In the genomic region with DNA sequence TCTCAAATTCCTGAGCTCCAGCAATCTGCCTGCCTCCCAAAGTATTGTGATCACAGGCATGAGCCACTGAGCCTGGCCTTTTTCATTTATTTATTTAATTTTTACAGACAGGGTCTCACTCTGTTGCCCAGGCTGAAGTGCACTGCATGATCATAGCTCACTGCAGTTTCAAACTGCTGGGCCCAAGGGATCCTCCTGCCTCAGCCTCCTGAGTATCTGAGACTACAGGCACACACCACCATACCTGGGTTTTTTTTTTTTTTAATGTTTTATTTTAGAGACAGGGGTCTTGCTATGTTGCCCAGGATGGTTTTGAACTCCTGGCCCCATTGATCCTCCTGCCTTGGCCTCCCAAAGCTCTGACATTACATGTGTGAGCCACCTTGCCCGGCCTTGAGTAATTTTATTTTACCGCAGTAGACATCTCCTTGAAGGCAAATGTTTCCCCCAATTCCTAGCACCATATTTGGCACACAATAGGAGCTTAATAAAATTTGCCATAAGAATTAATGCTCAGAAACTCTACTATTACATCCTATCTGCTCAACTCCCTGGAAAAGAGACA, we compare ENCODE assay signal across 21 cellular contexts.
"Had no signal": no experiment of that assay in that cellular context is flagged by ENCODE, and none has a peak within 500 bp of the region (broad histone marks: within the 10 kb centered on the region; RNA-seq: fewer than 3 reads in every experiment).

No MANE protein-coding gene starts in this region.

- H3K9me3 Mint-ChIP-seq: activated CD4-positive, alpha-beta T cell treated with anti-CD3 and anti-CD28 coated beads, Interleukin-2, amount 10 ng/mL, durations not matched to agents 7 days and 5 days; activated CD8-positive, alpha-beta T cell treated with anti-CD3 and anti-CD28 coated beads for 36 hours; activated naive CD4-positive, alpha-beta T cell treated with anti-CD3 and anti-CD28 coated beads, Interleukin-2, amount 50 U/mL, for 72 hours; immature natural killer cell; nephron progenitor cell had no signal

- H3K27me3 Mint-ChIP-seq: activated CD4-positive, alpha-beta T cell treated with anti-CD3 and anti-CD28 coated beads, Interleukin-2, amount 10 ng/mL, durations not matched to agents 7 days and 5 days; activated CD8-positive, alpha-beta T cell treated with anti-CD3 and anti-CD28 coated beads for 36 hours had no signal

- H3K36me3 Mint-ChIP-seq: immature natural killer cell had no signal

- DNase-seq: activated CD4-positive, alpha-beta T cell treated with anti-CD3 and anti-CD28 coated beads, Interleukin-2, amount 10 ng/mL, durations not matched to agents 7 days and 5 days; activated CD4-positive, CD25-positive, alpha-beta regulatory T cell treated with anti-CD3 and anti-CD28 coated beads, Interleukin-2, amount 50 U/mL, for 72 hours; activated CD8-positive, alpha-beta T cell treated with anti-CD3 and anti-CD28 coated beads for 36 hours; activated naive CD4-positive, alpha-beta T cell; activated T-cell treated with anti-CD3 and anti-CD28 coated beads, Interleukin-2, amount 50 U/mL, for 48 hours; central memory CD4-positive, alpha-beta T cell; hypothalamus; immature natural killer cell; nephron progenitor cell; right cardiac atrium; stimulated activated CD4-positive, alpha-beta T cell treated with anti-CD3 and anti-CD28 coated beads, Interleukin-2, amount 100 ng/mL, for 48 hours; stimulated activated naive CD4-positive, alpha-beta T cell treated with Interleukin-2 at 50 U/mL for 16 hours; T-helper 1 cell; T-helper 9 cell; upper lobe of left lung; WERI-Rb-1 had no signal

- ATAC-seq: activated CD8-positive, alpha-beta T cell treated with anti-CD3 and anti-CD28 coated beads for 36 hours; activated naive CD4-positive, alpha-beta T cell treated with anti-CD3 and anti-CD28 coated beads, Interleukin-2, amount 50 U/mL, for 72 hours; gastroesophageal sphincter; heart left ventricle; right cardiac atrium had no signal

- FAIRE-seq: astrocyte, endothelial cell of umbilical vein had no signal

- H3K4me3 Mint-ChIP-seq: activated CD4-positive, alpha-beta T cell treated with anti-CD3 and anti-CD28 coated beads, Interleukin-2, amount 10 ng/mL, durations not matched to agents 7 days and 5 days; activated CD8-positive, alpha-beta T cell treated with anti-CD3 and anti-CD28 coated beads for 36 hours had no signal

- H3K27ac Mint-ChIP-seq: activated CD4-positive, alpha-beta T cell treated with anti-CD3 and anti-CD28 coated beads, Interleukin-2, amount 10 ng/mL, durations not matched to agents 7 days and 5 days; activated CD8-positive, alpha-beta T cell treated with anti-CD3 and anti-CD28 coated beads for 36 hours; activated naive CD4-positive, alpha-beta T cell treated with anti-CD3 and anti-CD28 coated beads, Interleukin-2, amount 50 U/mL, for 72 hours; nephron progenitor cell had no signal
